1 cellular context compared by ENCODE assay signal in the genomic region with DNA sequence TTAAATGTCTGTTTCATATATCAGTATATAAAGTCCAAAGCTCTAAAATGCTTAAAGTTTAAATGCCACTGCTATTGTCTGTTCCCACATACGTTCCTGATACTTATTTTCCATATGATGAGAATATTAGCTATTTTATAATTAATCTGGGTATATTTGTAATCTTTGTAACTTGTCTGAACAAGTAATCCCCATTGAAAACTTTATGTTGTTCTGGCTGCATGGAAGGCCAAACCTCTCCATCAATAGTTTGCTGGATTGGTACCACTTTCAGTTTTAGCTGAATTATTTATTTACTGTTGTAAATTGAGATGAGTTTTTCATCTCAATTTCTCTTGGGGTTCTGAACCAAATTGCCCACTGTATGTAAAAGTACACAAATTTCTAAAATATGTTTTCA.
TF ChIP-seq lines count a peak whose summit lies in the region.

No MANE protein-coding gene starts in this region.

TF ChIP-seq in GM23338, 12 proteins besides CTCF, POLR2A, EP300 and RAD21 (continued from another document):
- TF ChIP-seq, protein P1, sequence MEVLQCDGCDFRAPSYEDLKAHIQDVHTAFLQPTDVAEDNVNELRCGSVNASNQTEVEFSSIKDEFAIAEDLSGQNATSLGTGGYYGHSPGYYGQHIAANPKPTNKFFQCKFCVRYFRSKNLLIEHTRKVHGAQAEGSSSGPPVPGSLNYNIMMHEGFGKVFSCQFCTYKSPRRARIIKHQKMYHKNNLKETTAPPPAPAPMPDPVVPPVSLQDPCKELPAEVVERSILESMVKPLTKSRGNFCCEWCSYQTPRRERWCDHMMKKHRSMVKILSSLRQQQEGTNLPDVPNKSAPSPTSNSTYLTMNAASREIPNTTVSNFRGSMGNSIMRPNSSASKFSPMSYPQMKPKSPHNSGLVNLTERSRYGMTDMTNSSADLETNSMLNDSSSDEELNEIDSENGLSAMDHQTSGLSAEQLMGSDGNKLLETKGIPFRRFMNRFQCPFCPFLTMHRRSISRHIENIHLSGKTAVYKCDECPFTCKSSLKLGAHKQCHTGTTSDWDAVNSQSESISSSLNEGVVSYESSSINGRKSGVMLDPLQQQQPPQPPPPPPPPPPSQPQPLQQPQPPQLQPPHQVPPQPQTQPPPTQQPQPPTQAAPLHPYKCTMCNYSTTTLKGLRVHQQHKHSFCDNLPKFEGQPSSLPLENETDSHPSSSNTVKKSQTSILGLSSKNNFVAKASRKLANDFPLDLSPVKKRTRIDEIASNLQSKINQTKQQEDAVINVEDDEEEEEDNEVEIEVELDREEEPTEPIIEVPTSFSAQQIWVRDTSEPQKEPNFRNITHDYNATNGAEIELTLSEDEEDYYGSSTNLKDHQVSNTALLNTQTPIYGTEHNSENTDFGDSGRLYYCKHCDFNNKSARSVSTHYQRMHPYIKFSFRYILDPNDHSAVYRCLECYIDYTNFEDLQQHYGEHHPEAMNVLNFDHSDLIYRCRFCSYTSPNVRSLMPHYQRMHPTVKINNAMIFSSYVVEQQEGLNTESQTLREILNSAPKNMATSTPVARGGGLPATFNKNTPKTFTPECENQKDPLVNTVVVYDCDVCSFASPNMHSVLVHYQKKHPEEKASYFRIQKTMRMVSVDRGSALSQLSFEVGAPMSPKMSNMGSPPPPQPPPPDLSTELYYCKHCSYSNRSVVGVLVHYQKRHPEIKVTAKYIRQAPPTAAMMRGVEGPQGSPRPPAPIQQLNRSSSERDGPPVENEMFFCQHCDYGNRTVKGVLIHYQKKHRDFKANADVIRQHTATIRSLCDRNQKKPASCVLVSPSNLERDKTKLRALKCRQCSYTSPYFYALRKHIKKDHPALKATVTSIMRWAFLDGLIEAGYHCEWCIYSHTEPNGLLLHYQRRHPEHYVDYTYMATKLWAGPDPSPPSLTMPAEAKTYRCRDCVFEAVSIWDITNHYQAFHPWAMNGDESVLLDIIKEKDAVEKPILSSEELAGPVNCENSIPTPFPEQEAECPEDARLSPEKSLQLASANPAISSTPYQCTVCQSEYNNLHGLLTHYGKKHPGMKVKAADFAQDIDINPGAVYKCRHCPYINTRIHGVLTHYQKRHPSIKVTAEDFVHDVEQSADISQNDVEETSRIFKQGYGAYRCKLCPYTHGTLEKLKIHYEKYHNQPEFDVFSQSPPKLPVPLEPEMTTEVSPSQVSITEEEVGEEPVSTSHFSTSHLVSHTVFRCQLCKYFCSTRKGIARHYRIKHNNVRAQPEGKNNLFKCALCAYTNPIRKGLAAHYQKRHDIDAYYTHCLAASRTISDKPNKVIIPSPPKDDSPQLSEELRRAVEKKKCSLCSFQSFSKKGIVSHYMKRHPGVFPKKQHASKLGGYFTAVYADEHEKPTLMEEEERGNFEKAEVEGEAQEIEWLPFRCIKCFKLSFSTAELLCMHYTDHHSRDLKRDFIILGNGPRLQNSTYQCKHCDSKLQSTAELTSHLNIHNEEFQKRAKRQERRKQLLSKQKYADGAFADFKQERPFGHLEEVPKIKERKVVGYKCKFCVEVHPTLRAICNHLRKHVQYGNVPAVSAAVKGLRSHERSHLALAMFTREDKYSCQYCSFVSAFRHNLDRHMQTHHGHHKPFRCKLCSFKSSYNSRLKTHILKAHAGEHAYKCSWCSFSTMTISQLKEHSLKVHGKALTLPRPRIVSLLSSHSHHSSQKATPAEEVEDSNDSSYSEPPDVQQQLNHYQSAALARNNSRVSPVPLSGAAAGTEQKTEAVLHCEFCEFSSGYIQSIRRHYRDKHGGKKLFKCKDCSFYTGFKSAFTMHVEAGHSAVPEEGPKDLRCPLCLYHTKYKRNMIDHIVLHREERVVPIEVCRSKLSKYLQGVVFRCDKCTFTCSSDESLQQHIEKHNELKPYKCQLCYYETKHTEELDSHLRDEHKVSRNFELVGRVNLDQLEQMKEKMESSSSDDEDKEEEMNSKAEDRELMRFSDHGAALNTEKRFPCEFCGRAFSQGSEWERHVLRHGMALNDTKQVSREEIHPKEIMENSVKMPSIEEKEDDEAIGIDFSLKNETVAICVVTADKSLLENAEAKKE (CRISPR knock-in tag; IDR thresholded peaks at IDR 0.05) = no peak
- TF ChIP-seq JUNB (IDR thresholded peaks at IDR 0.05; ENCODE audit: unreplicated experiment) (no peak), ZNF114 (CRISPR knock-in tag; IDR thresholded peaks at IDR 0.05) (no peak), POLR2AphosphoS5 (IDR thresholded peaks at IDR 0.05; ENCODE audit: low read depth) (no peak), STAT1 (IDR thresholded peaks at IDR 0.05; ENCODE audit: unreplicated experiment) (no peak), ZNF331 (CRISPR knock-in tag; IDR thresholded peaks at IDR 0.05; ENCODE audit: low read depth) (no peak), EZH2 (IDR thresholded peaks at IDR 0.05; ENCODE audit: low read depth, unreplicated experiment) (no peak)
TF ChIP-seq in GM23338: peak in this region for 0.
